ENCODE assay signal across 8 cellular contexts in genomic region chr18:2641638-2642037, GRCh38. TPM values are rescaled to one million over a fixed set of nuclear protein-coding genes. Genes with fewer than 3 reads are reported as not detected.
A peak's percentile ranks its signal among the peaks of the same experiment; 100 is the strongest.
DNase-seq lines count a peak whose midpoint lies in the region; ATAC-seq, FAIRE-seq and TF ChIP-seq lines count a peak whose summit lies in the region.

No MANE protein-coding gene starts in this region.

- POLR2A ChIA-PET in HepG2 (lab: Yijun Ruan, JAX) (interaction anchor here (1.9 kb wide), 1 partner anchor 14 kb away, joined by 5 read pairs; the partner anchor contains the start of gene SMCHD1), OCI-LY7 (lab: Charles Lee) (interaction anchor here (0.6 to 3.5 kb wide), 12 partner anchors 9 to 415 kb away, joined by 3 to 29 read pairs (median 4); no protein-coding TSS in a partner anchor)

- H2AFZ ChIP-seq in HepG2 (ENCODE audit: low read length), result no peak overlapping the region
- H2AFZ ChIP-seq in OCI-LY7 (ENCODE audit: low read length), result peak overlapping the region; percentile 76

- TF ChIP-seq POLR2A in HepG2 (IDR thresholded peaks at IDR 0.05; ENCODE audit: insufficient read depth in 1 of 2, low read depth in 2 of 2, low read length in 2 of 2), result no peak

- FAIRE-seq in HepG2 (lab: Jason Lieb, UNC), result no peak
- FAIRE-seq in kidney (lab: Jason Lieb, UNC), result no peak

- TF ChIP-seq EP300 in HepG2 (IDR thresholded peaks at IDR 0.05; ENCODE audit: low read depth in 2 of 2, low read length in 2 of 2) (no peak), HepG2 (CRISPR knock-in tag; IDR thresholded peaks at IDR 0.05; ENCODE audit: borderline replicate concordance) (no peak)

- no peaks in the 10 kb centered on the region for H3K9me2 ChIP-seq in OCI-LY7 (ENCODE audit: insufficient read depth, low read length)

- intact Hi-C loops in HepG2 (cut with micrococcal nuclease; ENCODE audit: unreplicated experiment) (no loop called here), OCI-LY7 (cut with micrococcal nuclease; ENCODE audit: unreplicated experiment) (no loop called here), kidney (cut with DNase I) (no loop called here)

- no peak overlapping the region for H3K4me2 ChIP-seq in HepG2 (ENCODE audit: low read depth, low read length)
- H3K4me2 ChIP-seq in OCI-LY7 (ENCODE audit: low read length), result peak overlapping the region; percentile 90

- in situ Hi-C loops in HepG2 (cut with HindIII; ENCODE audit: extremely low pct_ligation_motif_present, low pct_unique_long_range_greater_than_20kb), result no loop called here

- no peaks in the 10 kb centered on the region for H3K36me3 ChIP-seq in liver (ENCODE audit: control insufficient read depth in 4 of 4, insufficient read depth in 3 of 4, low read depth in 1 of 4, low read length in 3 of 4)
- H3K36me3 ChIP-seq in HepG2 (replicated peaks in 1 of 2; ENCODE audit: control insufficient read depth in 1 of 2, insufficient read depth in 2 of 2, low read length in 2 of 2), result no peaks in the 10 kb centered on the region
- no peaks in the 10 kb centered on the region for H3K36me3 ChIP-seq in OCI-LY7 (ENCODE audit: insufficient read depth, low read length)
- H3K36me3 ChIP-seq in kidney (ENCODE audit: control insufficient read depth in 1 of 2, insufficient read depth in 2 of 2, low read length in 2 of 2), result no peaks in the 10 kb centered on the region

- WGBS in liver, result 9% methylated on average over 2 of the region's 2 CpGs
- WGBS in HepG2 (ENCODE audit: low lambda C conversion rate), result 13% methylated on average over 2 of the region's 2 CpGs

- H3K79me2 ChIP-seq in HepG2 (ENCODE audit: insufficient read depth, low read length) (no peaks in the 10 kb centered on the region), OCI-LY7 (ENCODE audit: insufficient read depth, low read depth, low read length) (no peaks in the 10 kb centered on the region)

- H3K9me3 ChIP-seq in liver (ENCODE audit: control insufficient read depth in 4 of 4, low read length in 3 of 4) (no peaks in the 10 kb centered on the region), HepG2 (ENCODE audit: low read length) (no peaks in the 10 kb centered on the region), OCI-LY7 (ENCODE audit: low read length) (no peaks in the 10 kb centered on the region), kidney (ENCODE audit: control insufficient read depth in 1 of 2, low read length in 2 of 2) (no peaks in the 10 kb centered on the region)

- CTCF ChIA-PET in HepG2 (lab: Yijun Ruan, JAX; ENCODE audit: low intra/inter-chr PET ratio, low total read pairs) (no interaction called here), OCI-LY7 (lab: Charles Lee; ENCODE audit: unreplicated experiment) (interaction anchor here (1.1 kb wide), 1 partner anchor 14 kb away, joined by 4 read pairs; the partner anchor contains the start of gene SMCHD1)

- H3K27ac ChIP-seq in liver (ENCODE audit: low read depth in 1 of 2, low read length in 2 of 2) (peak overlapping the region; percentile 50 to 65), HepG2 (ENCODE audit: extremely low read length, insufficient read depth, low read length) (no peak overlapping the region), OCI-LY7 (ENCODE audit: low read depth, low read length, poor library complexity, severe bottlenecking) (peak overlapping the region; percentile 84), kidney (ENCODE audit: low read depth in 2 of 2, low read length in 2 of 2) (no peak overlapping the region)

- H3K27me3 ChIP-seq in liver (ENCODE audit: control insufficient read depth in 4 of 4, insufficient read depth in 4 of 4, low read length in 3 of 4) (no peaks in the 10 kb centered on the region), HepG2 (ENCODE audit: control insufficient read depth in 1 of 2, insufficient read depth in 2 of 2, low read length in 2 of 2) (0 out of 5 replicates have a peak, but pooled peaks cover 0 to 8% of the 10 kb centered on the region in 2 experiments)

- TF ChIP-seq RAD21 in liver (IDR thresholded peaks at IDR 0.05) (no peak), HepG2 (CRISPR knock-in tag; IDR thresholded peaks at IDR 0.05) (no peak)

- no peaks in the 10 kb centered on the region for H4K20me1 ChIP-seq in HepG2 (ENCODE audit: insufficient read depth, low read length)
- no peaks in the 10 kb centered on the region for H4K20me1 ChIP-seq in OCI-LY7 (ENCODE audit: insufficient read depth, low read length)

- TF ChIP-seq CTCF in liver (IDR thresholded peaks at IDR 0.05; ENCODE audit: low read depth, low read length, missing input control), result no peak
- no peak for TF ChIP-seq CTCF in HepG2 (CRISPR knock-in tag; IDR thresholded peaks at IDR 0.05)
- no peak for TF ChIP-seq CTCF in OCI-LY7 (conservative IDR thresholded peaks at IDR 0.05; ENCODE audit: low read length)
- no peak for TF ChIP-seq CTCF in kidney (IDR thresholded peaks at IDR 0.05; ENCODE audit: borderline replicate concordance, extremely low read depth, insufficient read depth)

- no TSS peak for BruUV-seq in HepG2 (replicated peaks; lab: Mats Ljungman, UMichigan)
- BruUV-seq in OCI-LY7 (replicated peaks; lab: Mats Ljungman, UMichigan), result no TSS peak

- peak overlapping the region in 2 of 3 donors; percentile 19 to 29 for H3K4me3 ChIP-seq in liver (ENCODE audit: low read depth in 1 of 3, low read length in 3 of 3)
- no peak overlapping the region; a peak in 1 of 6 replicates for H3K4me3 ChIP-seq in HepG2 (replicated peaks in 1 of 3; ENCODE audit: insufficient read depth in 1 of 3, low read depth in 2 of 3, low read length in 3 of 3)
- peak overlapping the region; percentile 57 for H3K4me3 ChIP-seq in OCI-LY7 (ENCODE audit: low read depth, low read length, poor library complexity, severe bottlenecking)
- H3K4me3 ChIP-seq in kidney (ENCODE audit: low read length in 2 of 2), result peak overlapping the region; percentile 9 to 27

- H3K9ac ChIP-seq in liver (ENCODE audit: low read depth in 1 of 2, low read length in 2 of 2) (peak overlapping the region in 1 of 2 donors; percentile 56), HepG2 (ENCODE audit: insufficient read depth, low read depth, low read length) (no peak overlapping the region), kidney (ENCODE audit: low read length in 2 of 2) (no peak overlapping the region)

- ATAC-seq in HepG2 (no peak), HG02970 (IDR thresholded peaks at IDR 0.05; ENCODE audit: low FRiP score, unreplicated experiment) (peak; percentile 59)

- H3K4me1 ChIP-seq in liver (ENCODE audit: control insufficient read depth in 4 of 4, insufficient read depth in 4 of 4, low read length in 3 of 4) (peaks cover 0 to 7% (median 0%) of the 10 kb centered on the region in 4 donors), HepG2 (ENCODE audit: insufficient read depth, low read length) (peaks cover 25% of the 10 kb centered on the region), OCI-LY7 (ENCODE audit: insufficient read depth, low read length, poor library complexity, severe bottlenecking) (peaks cover 83% of the 10 kb centered on the region), kidney (ENCODE audit: control insufficient read depth in 1 of 2, insufficient read depth in 1 of 2, low read depth in 1 of 2, low read length in 2 of 2) (no peaks in the 10 kb centered on the region)

- DNase-seq in HepG2 (ENCODE audit: low spot score) (no peak), OCI-LY7 (ENCODE audit: low spot score) (peak; percentile 85), kidney (no peak), NCI-H1048 (lab: John Stamatoyannopoulos, UW) (no peak), COLO668 (lab: John Stamatoyannopoulos, UW; ENCODE audit: unreplicated experiment) (no peak), GDM1 (lab: John Stamatoyannopoulos, UW) (no peak)

TF ChIP-seq in liver, 16 proteins besides CTCF, POLR2A, EP300 and RAD21 (continues in another document):
- TF ChIP-seq HNF4A (conservative IDR thresholded peaks at IDR 0.05) (peak in 1 of 2 donors; percentile 19), NR2F2 (IDR thresholded peaks at IDR 0.05) (no peak), TAF1 (conservative IDR thresholded peaks at IDR 0.05) (no peak), SP1 (IDR thresholded peaks at IDR 0.05) (peak; percentile 35)

TF ChIP-seq in HepG2, 621 proteins besides CTCF, POLR2A, EP300 and RAD21 (continues in another document):
- TF ChIP-seq ZSCAN21 (CRISPR knock-in tag; IDR thresholded peaks at IDR 0.05; ENCODE audit: borderline replicate concordance) (no peak), CREM (IDR thresholded peaks at IDR 0.05) (no peak), CREM (CRISPR knock-in tag; IDR thresholded peaks at IDR 0.05) (no peak), ZNF83 (CRISPR knock-in tag; IDR thresholded peaks at IDR 0.05; ENCODE audit: borderline replicate concordance) (no peak)

RNA-seq across cellular contexts. Expression of gene SMCHD1, which starts 13.9 kb away (rescaled TPM):
- total RNA-seq in liver (10 to 100 TPM; 42.9 to 49.0 TPM), HepG2 (2016; rRNA removed; fragmentation: Illumina TruSeq; extraction: Trizol) (93.6 and 110 TPM in 2 replicates), OCI-LY7 (2022) (114 and 136 TPM in 2 replicates), kidney (59.0 TPM)
- polyA plus RNA-seq in liver (1 to 10 TPM; 4.4 to 7.8 TPM), HepG2 (2011; rRNA removed) (17.9 and 21.4 TPM in 2 replicates), kidney (ENCODE audit: insufficient read depth, low read depth, low replicate concordance) (5.2 TPM)
- total RNA-seq in HepG2 (2016; cell fraction: cytosol; rRNA removed; fragmentation: Illumina TruSeq; extraction: Trizol; ENCODE audit: low read depth), result 13.6 and 15.9 TPM in 2 replicates
- 84.6 and 113 TPM in 2 replicates for total RNA-seq in HepG2 (2016; cell fraction: insoluble cytoplasmic fraction; rRNA removed; fragmentation: Illumina TruSeq; extraction: Trizol)
- 23.8 and 24.6 TPM in 2 replicates for total RNA-seq in HepG2 (2016; cell fraction: membrane; rRNA removed; fragmentation: Illumina TruSeq; extraction: Trizol)
- total RNA-seq in HepG2 (2016; cell fraction: nucleus; rRNA removed; fragmentation: Illumina TruSeq; extraction: Trizol), result 173 and 188 TPM in 2 replicates
- polyA plus RNA-seq in HepG2 (2011; cell fraction: cytosol; rRNA removed), result 6.3 and 9.9 TPM in 2 replicates
- polyA plus RNA-seq in HepG2 (2011; cell fraction: nucleus; rRNA removed), result 24.2 and 26.2 TPM in 2 replicates
- polyA plus RNA-seq in HepG2 (2012), result 24.4 and 28.6 TPM in 2 replicates
- 0.93 and 1.4 TPM in 2 replicates for polyA plus RNA-seq in HepG2 (2016; cell fraction: cytosol; fragmentation: Illumina TruSeq; extraction: Trizol; ENCODE audit: low read depth)
- 52.1 and 55.6 TPM in 2 replicates for polyA plus RNA-seq in HepG2 (2016; cell fraction: insoluble cytoplasmic fraction; fragmentation: Illumina TruSeq; extraction: Trizol; ENCODE audit: low read depth)
- polyA plus RNA-seq in HepG2 (2016; cell fraction: membrane; fragmentation: Illumina TruSeq; extraction: Trizol; ENCODE audit: low read depth), result 2.3 and 3.4 TPM in 2 replicates
- 90.4 and 91.3 TPM in 2 replicates for polyA plus RNA-seq in HepG2 (2016; cell fraction: nucleus; fragmentation: Illumina TruSeq; extraction: Trizol; ENCODE audit: insufficient read depth, low read depth)
- polyA minus RNA-seq in HepG2 (2011; rRNA and poly(A)+ RNA removed; ENCODE audit: low replicate concordance), result 18.4 and 33.4 TPM in 2 replicates
- polyA minus RNA-seq in HepG2 (2011; cell fraction: cytosol; rRNA and poly(A)+ RNA removed), result 38.2 and 47.6 TPM in 2 replicates
- 266 and 276 TPM in 2 replicates for polyA minus RNA-seq in HepG2 (2011; cell fraction: nucleus; rRNA and poly(A)+ RNA removed)
- 140 and 164 TPM in 2 replicates for total RNA-seq in OCI-LY7 (2014; rRNA removed; shearing (Covaris generic))

Comparison
In these comparisons a context has a peak if more than half of its experiments do, and no peak if none do; other contexts are left out.
1. H3K27ac ChIP-seq: peak in liver (2 of 2) and OCI-LY7 (single experiment); none in HepG2 (single experiment) and kidney (0 of 2).
2. H3K4me3 ChIP-seq: peak in liver (2 of 3), OCI-LY7 (single experiment) and kidney (2 of 2); none in HepG2 (0 of 3).